Comparison of ENCODE assay signal across 11 cellular contexts in the genomic region with DNA sequence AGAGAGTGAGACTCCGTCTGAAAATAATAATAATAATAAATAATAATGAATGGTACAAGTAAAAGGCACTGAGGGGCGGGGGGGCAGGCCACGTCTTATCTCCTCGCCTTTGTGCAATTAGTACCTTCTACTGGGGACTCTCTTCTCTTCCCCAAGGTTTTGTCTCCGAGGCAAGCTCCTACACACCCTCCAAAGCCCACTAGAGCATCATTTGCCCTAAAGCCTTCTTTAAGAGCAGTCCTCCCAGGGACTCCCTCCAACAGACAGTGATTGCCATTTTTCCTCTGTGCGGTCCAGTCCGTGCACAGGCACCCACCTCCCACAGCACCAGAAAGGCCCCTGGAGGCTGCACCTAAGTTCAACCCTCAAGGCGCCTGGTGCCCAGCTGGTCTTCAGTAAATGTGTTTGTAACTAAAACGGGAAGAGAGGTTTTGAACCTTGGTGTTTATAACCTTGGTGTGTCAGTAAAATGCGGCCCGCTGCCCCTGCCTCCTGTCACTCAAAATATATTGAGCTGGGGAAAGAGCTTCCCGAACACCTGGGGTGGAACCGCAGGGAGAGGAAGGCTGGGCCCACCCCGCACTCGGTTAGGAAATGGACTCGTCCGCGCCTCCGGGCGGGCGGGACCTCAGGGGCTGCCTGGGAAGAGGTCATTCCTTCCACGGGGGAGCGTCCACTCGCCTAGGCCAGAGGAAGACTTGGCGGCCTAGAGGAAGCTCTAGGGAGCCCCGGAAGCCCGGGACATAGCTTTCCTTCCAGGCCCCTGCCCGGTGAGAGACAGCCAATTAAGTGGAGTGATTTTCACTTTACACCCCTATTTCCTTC. TPM values are rescaled to one million over a fixed set of nuclear protein-coding genes. Genes with fewer than 3 reads are reported as not detected.
DNase-seq lines count a peak whose midpoint lies in the region; ATAC-seq and TF ChIP-seq lines count a peak whose summit lies in the region.
"Had no signal": no experiment of that assay in that cellular context is flagged by ENCODE, and none has a peak within 500 bp of the region (broad histone marks: within the 10 kb centered on the region; RNA-seq: fewer than 3 reads in every experiment).

No MANE protein-coding gene starts in this region.

- peaks cover 18% of the 10 kb centered on the region for H3K4me1 Mint-ChIP-seq in chondrocyte (ENCODE audit: low read depth)
- H3K4me1 Mint-ChIP-seq in stimulated activated effector memory CD8-positive, alpha-beta T cell treated with anti-CD3 and anti-CD28 coated beads, Interleukin-12 subunit alpha, Interleukin-12 subunit beta, amount 100 ng/mL, for 72 hours = peaks cover 29% of the 10 kb centered on the region

- H3K4me3 Mint-ChIP-seq in chondrocyte (ENCODE audit: unreplicated experiment) = no peak overlapping the region
- no peak overlapping the region for H3K4me3 Mint-ChIP-seq in stimulated activated effector memory CD8-positive, alpha-beta T cell treated with anti-CD3 and anti-CD28 coated beads, Interleukin-12 subunit alpha, Interleukin-12 subunit beta, amount 100 ng/mL, for 72 hours

- H3K36me3 Mint-ChIP-seq in chondrocyte (ENCODE audit: low read depth) = no peaks in the 10 kb centered on the region
- H3K36me3 Mint-ChIP-seq in stimulated activated effector memory CD8-positive, alpha-beta T cell treated with anti-CD3 and anti-CD28 coated beads, Interleukin-12 subunit alpha, Interleukin-12 subunit beta, amount 100 ng/mL, for 72 hours = no peaks in the 10 kb centered on the region

- H3K9me3 Mint-ChIP-seq in chondrocyte (ENCODE audit: low read depth) = no peaks in the 10 kb centered on the region
- H3K9me3 Mint-ChIP-seq in stimulated activated effector memory CD8-positive, alpha-beta T cell treated with anti-CD3 and anti-CD28 coated beads, Interleukin-12 subunit alpha, Interleukin-12 subunit beta, amount 100 ng/mL, for 72 hours = no peaks in the 10 kb centered on the region

- no peak overlapping the region for H3K27ac Mint-ChIP-seq in chondrocyte (ENCODE audit: unreplicated experiment)
- H3K27ac Mint-ChIP-seq in stimulated activated effector memory CD8-positive, alpha-beta T cell treated with anti-CD3 and anti-CD28 coated beads, Interleukin-12 subunit alpha, Interleukin-12 subunit beta, amount 100 ng/mL, for 72 hours = peak overlapping the region; percentile 34

- intact Hi-C loops in left colon (cut with DNase I, micrococcal nuclease) = no loop called here

- DNase-seq in NCI-H1436 (lab: John Stamatoyannopoulos, UW) (peak; percentile 35), NCI-H1436 treated with DMSO at 0.1 percent for 48 hours (lab: John Stamatoyannopoulos, UW) (no peak), chondrocyte (ENCODE audit: low spot score) (peak; percentile 89), left colon (peak in 1 of 2 donors; percentile 42), GF-D8 (lab: John Stamatoyannopoulos, UW) (no peak)
- DNase-seq in stimulated activated effector memory CD8-positive, alpha-beta T cell treated with anti-CD3 and anti-CD28 coated beads, Interleukin-12 subunit alpha, Interleukin-12 subunit beta, amount 100 ng/mL, for 72 hours (ENCODE audit: low spot score in 2 of 2) = no peak
- DNase-seq in activated effector memory CD4-positive, alpha-beta T cell treated with anti-CD3 and anti-CD28 coated beads, Interleukin-2, amount 50 U/mL, for 16 hours = no peak
- DNase-seq: 8988T, activated gamma-delta T cell had no signal

- TF ChIP-seq CTCF in chondrocyte (IDR thresholded peaks at IDR 0.05) = no peak

- peaks cover 13% of the 10 kb centered on the region for H3K27me3 Mint-ChIP-seq in chondrocyte (ENCODE audit: low read depth)

- peak; percentile 19 for ATAC-seq in left colon
- ATAC-seq in stimulated activated effector memory CD8-positive, alpha-beta T cell treated with anti-CD3 and anti-CD28 coated beads, Interleukin-12 subunit alpha, Interleukin-12 subunit beta, amount 100 ng/mL, for 72 hours = no peak
- ATAC-seq in HG02884 (IDR thresholded peaks at IDR 0.05; ENCODE audit: unreplicated experiment) = no peak

RNA-seq across cellular contexts. Expression of a gene that starts 4.7 kb away (rescaled TPM):
- total RNA-seq in chondrocyte (127 to 137 TPM (median 134 TPM) in 3 replicates), left colon (10 to 100 TPM; 17.2 to 22.7 TPM)
- total RNA-seq: mononuclear cell had no signal

RNA-seq across cellular contexts. Expression of a gene that starts 8.2 kb away (rescaled TPM):
- total RNA-seq in chondrocyte (0.27 to 0.33 TPM (median 0.27 TPM) in 3 replicates), left colon (not detected)
- total RNA-seq: mononuclear cell had no signal

RNA-seq across cellular contexts. Expression of a gene that starts 42.9 kb away (rescaled TPM):
- total RNA-seq in chondrocyte (306 to 362 TPM (median 321 TPM) in 3 replicates), left colon (100 to 1,000 TPM; 300 to 349 TPM)

Comparison
In these comparisons a context has a peak if more than half of its experiments do, and no peak if none do; other contexts are left out.
1. DNase-seq: peak in NCI-H1436 (single experiment) and chondrocyte (single experiment); none in NCI-H1436 treated with DMSO at 0.1 percent for 48 hours (single experiment), stimulated activated effector memory CD8-positive, alpha-beta T cell treated with anti-CD3 and anti-CD28 coated beads, Interleukin-12 subunit alpha, Interleukin-12 subunit beta, amount 100 ng/mL, for 72 hours (0 of 2), GF-D8 (single experiment) and activated effector memory CD4-positive, alpha-beta T cell treated with anti-CD3 and anti-CD28 coated beads, Interleukin-2, amount 50 U/mL, for 16 hours (single experiment).